Comparison of ENCODE assay signal across 19 cellular contexts in the genomic region with DNA sequence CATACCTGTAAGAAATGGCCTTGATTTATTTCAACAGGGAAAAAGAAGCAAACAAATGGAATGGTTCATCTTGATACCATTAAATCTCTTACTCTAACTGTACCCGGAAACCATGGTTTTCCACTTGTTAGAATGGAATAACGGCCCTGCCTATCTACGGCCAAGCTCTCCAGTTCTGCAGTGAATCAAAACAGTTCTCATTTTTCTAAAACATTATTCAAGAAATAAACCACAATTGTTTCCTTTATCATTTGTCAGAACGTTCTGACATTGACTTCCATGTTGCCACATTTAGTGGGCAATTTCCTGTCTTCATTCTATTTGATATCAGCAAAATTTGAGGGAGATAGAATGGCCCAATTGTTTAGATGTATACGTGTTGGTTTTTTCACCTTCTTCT.
DNase-seq lines count a peak whose midpoint lies in the region; ATAC-seq and TF ChIP-seq lines count a peak whose summit lies in the region.
"Had no signal": no experiment of that assay in that cellular context is flagged by ENCODE, and none has a peak within 500 bp of the region (broad histone marks: within the 10 kb centered on the region; RNA-seq: fewer than 3 reads in every experiment).

No MANE protein-coding gene starts in this region.

- H3K4me1 Mint-ChIP-seq in GM23338 = no peaks in the 10 kb centered on the region
- H3K4me1 Mint-ChIP-seq in neural progenitor cell = no peaks in the 10 kb centered on the region
- H3K4me1 Mint-ChIP-seq: B cell, H9 had no signal

- no peaks in the 10 kb centered on the region; the same call in 2 of the 3 replicates for H3K36me3 Mint-ChIP-seq in GM23338 (ENCODE audit: low read depth)
- no peaks in the 10 kb centered on the region for H3K36me3 Mint-ChIP-seq in neural progenitor cell
- H3K36me3 Mint-ChIP-seq: CD14-positive monocyte; CD8-positive, alpha-beta T cell had no signal

- no peaks in the 10 kb centered on the region for H3K9me2 ChIP-seq in GM23338 (ENCODE audit: insufficient read depth)

- TF ChIP-seq CTCF in left ventricle myocardium inferior (IDR thresholded peaks at IDR 0.05; ENCODE audit: borderline replicate concordance) (no peak), GM23338 (conservative IDR thresholded peaks at IDR 0.05; ENCODE audit: low read depth in 2 of 2) (no peak), neural progenitor cell (IDR thresholded peaks at IDR 0.05) (no peak)

- H3K27ac ChIP-seq in left ventricle myocardium inferior (replicated peaks) (peak overlapping the region; percentile 83), GM23338 (ENCODE audit: low read depth) (no peak overlapping the region), neural progenitor cell (no peak overlapping the region)
- H3K27ac ChIP-seq: GM23248 had no signal

- H2AFZ ChIP-seq in GM23338 = 0 out of 2 replicates have a peak overlapping the region, but pooled peaks have one; percentile 2
- H2AFZ ChIP-seq in neural progenitor cell (replicated peaks) = peak overlapping the region; percentile 41
- H2AFZ ChIP-seq: GM23248 had no signal

- ATAC-seq in Right ventricle myocardium superior (ENCODE audit: poor library complexity) (no peak), GM23338 (no peak)
- ATAC-seq: CD8-positive, alpha-beta T cell; GM12878 had no signal

- H3K27me3 ChIP-seq in left ventricle myocardium inferior (ENCODE audit: low read depth) (no peaks in the 10 kb centered on the region), GM23338 (ENCODE audit: insufficient read depth) (no peaks in the 10 kb centered on the region), neural progenitor cell (no peaks in the 10 kb centered on the region)

- H3K4me3 ChIP-seq in left ventricle myocardium inferior (no peak overlapping the region), GM23338 (no peak overlapping the region), neural progenitor cell (no peak overlapping the region)
- H3K4me3 ChIP-seq: GM12878, GM23248 had no signal

- H3K36me3 ChIP-seq in left ventricle myocardium inferior = no peaks in the 10 kb centered on the region
- H3K36me3 ChIP-seq in GM23338 (ENCODE audit: insufficient read depth) = no peaks in the 10 kb centered on the region
- H3K36me3 ChIP-seq in neural progenitor cell = no peaks in the 10 kb centered on the region

- H3F3A ChIP-seq in GM23338 (replicated peaks; ENCODE audit: low read depth) = no peaks in the 10 kb centered on the region
- H3F3A ChIP-seq in neural progenitor cell (ENCODE audit: low read depth) = no peaks in the 10 kb centered on the region

- H3K9me3 Mint-ChIP-seq in GM23338 (peaks cover 3% of the 10 kb centered on the region; the same call in 1 of the 3 replicates), neural progenitor cell (no peaks in the 10 kb centered on the region)

- no peak for DNase-seq in left ventricle myocardium inferior
- DNase-seq in Right ventricle myocardium superior = no peak
- DNase-seq in GM23338 (ENCODE audit: low spot score) = no peak
- DNase-seq in neural progenitor cell (ENCODE audit: low spot score) = no peak
- no peak for DNase-seq in NCI-H1694 (lab: John Stamatoyannopoulos, UW)
- DNase-seq in cortex of kidney (lab: John Stamatoyannopoulos, UW) = no peak
- no peak for DNase-seq in NCI-H2107 treated with DMSO at 0.1 percent for 48 hours (lab: John Stamatoyannopoulos, UW; ENCODE audit: unreplicated experiment)
- DNase-seq: 8988T; Caco-2; CD8-positive, alpha-beta T cell; DMS 273 treated with DMSO at 0.1 percent for 48 hours; DMS79; GM23248; H9; IMR-90; KBM-7 had no signal

- no peak overlapping the region for H3K9ac ChIP-seq in neural progenitor cell
- H3K9ac ChIP-seq: GM23248 had no signal

- H4K20me1 ChIP-seq in GM23338 (replicated peaks; ENCODE audit: insufficient read depth) (no peaks in the 10 kb centered on the region), neural progenitor cell (ENCODE audit: low read depth) (no peaks in the 10 kb centered on the region)

- H3K4me3 Mint-ChIP-seq in GM23338 (no peak overlapping the region), neural progenitor cell (no peak overlapping the region)
- H3K4me3 Mint-ChIP-seq: B cell; CD14-positive monocyte; CD8-positive, alpha-beta T cell; H9 had no signal

- H3K27ac Mint-ChIP-seq in GM23338 (no peak overlapping the region), neural progenitor cell (no peak overlapping the region)
- H3K27ac Mint-ChIP-seq: B cell; CD8-positive, alpha-beta T cell; H9 had no signal

- H3K79me2 ChIP-seq in GM23338 (replicated peaks; ENCODE audit: insufficient read depth) (no peaks in the 10 kb centered on the region), neural progenitor cell (ENCODE audit: low read depth) (no peaks in the 10 kb centered on the region)

- peaks cover 3% of the 10 kb centered on the region for H3K9me3 ChIP-seq in left ventricle myocardium inferior (replicated peaks)
- H3K9me3 ChIP-seq in neural progenitor cell (ENCODE audit: low read depth) = no peaks in the 10 kb centered on the region
- H3K9me3 ChIP-seq: Caco-2 had no signal

- intact Hi-C loops in left ventricle myocardium inferior (cut with micrococcal nuclease) (no loop called here), Right ventricle myocardium superior (cut with DNase I) (no loop called here)

- no peak overlapping the region for H3K4me2 ChIP-seq in GM23338
- no peak overlapping the region for H3K4me2 ChIP-seq in neural progenitor cell

- no peaks in the 10 kb centered on the region for H3K27me3 Mint-ChIP-seq in GM23338 (ENCODE audit: insufficient read depth, low read depth, poor library complexity)
- no peaks in the 10 kb centered on the region for H3K27me3 Mint-ChIP-seq in neural progenitor cell (ENCODE audit: insufficient read depth, low read depth)
- H3K27me3 Mint-ChIP-seq: B cell had no signal

- H3K4me1 ChIP-seq in left ventricle myocardium inferior = no peaks in the 10 kb centered on the region
- H3K4me1 ChIP-seq in GM23338 (ENCODE audit: insufficient read depth) = no peaks in the 10 kb centered on the region
- no peaks in the 10 kb centered on the region for H3K4me1 ChIP-seq in neural progenitor cell
- H3K4me1 ChIP-seq: Caco-2 had no signal

TF ChIP-seq in GM23338, 12 proteins besides CTCF, POLR2A, EP300 and RAD21:
- TF ChIP-seq STAT1 (IDR thresholded peaks at IDR 0.05; ENCODE audit: unreplicated experiment) = no peak
- no peak for TF ChIP-seq POLR2AphosphoS5 (IDR thresholded peaks at IDR 0.05; ENCODE audit: low read depth)
TF ChIP-seq in GM23338: peak in this region for 0.
